9 cellular contexts compared by ENCODE assay signal in the genomic region with DNA sequence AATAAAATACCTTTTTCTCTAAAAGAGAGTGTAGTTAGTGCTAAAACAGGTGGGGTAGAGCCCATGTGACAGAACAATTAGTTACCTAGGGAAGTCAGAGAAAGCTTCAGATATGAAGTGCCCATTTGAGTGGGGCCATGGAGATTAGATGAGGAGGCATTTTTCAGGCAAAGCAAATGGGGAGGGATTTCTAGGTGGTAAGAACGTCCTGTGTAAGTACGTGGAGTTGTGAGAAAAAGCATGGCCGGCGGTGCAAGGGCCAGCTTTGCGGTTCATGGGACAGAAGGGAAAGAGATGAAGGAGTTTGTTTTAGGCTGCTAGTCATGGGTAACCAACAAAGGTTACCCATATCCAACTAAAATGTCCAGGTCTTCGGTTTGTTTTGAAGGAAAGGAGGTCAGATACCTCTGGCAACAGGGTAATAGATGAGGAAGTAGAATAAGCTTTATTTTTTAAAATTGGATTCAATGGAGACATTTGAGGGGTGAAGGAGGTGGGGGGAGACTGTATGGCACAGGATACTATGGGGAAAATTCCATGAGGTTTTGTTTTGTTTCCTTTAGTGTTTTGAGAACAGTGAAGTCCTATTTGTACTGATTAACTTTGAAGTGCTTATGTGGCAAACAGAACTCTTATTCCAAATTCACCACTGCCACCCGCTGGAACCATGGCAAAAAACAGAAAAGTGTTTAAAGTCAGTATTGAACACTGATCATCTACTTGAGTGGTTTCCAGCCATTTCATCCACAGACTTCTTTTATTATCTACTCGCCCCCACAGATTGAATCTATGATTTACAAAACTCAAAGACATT. TPM values are rescaled to one million over a fixed set of nuclear protein-coding genes. Genes with fewer than 3 reads are reported as not detected.
A peak's percentile ranks its signal among the peaks of the same experiment; 100 is the strongest.
DNase-seq lines count a peak whose midpoint lies in the region; ATAC-seq, FAIRE-seq and TF ChIP-seq lines count a peak whose summit lies in the region.
"Had no signal": no experiment of that assay in that cellular context is flagged by ENCODE, and none has a peak within 500 bp of the region (broad histone marks: within the 10 kb centered on the region; RNA-seq: fewer than 3 reads in every experiment).

No MANE protein-coding gene starts in this region.

- TF ChIP-seq CTCF in endothelial cell of umbilical vein (IDR thresholded peaks at IDR 0.05; ENCODE audit: extremely low read depth in 1 of 2, insufficient read depth in 1 of 2, low read depth in 1 of 2, low read length in 2 of 2) (peak; percentile 30 to 31), smooth muscle cell (IDR thresholded peaks at IDR 0.05; ENCODE audit: borderline replicate concordance, insufficient read depth, poor library complexity, severe bottlenecking) (peak; percentile 9), esophagus squamous epithelium (IDR thresholded peaks at IDR 0.05) (peak in 2 of 6 experiments; percentile 13 to 33)

- H4K20me1 ChIP-seq in endothelial cell of umbilical vein (replicated peaks; ENCODE audit: control insufficient read depth, extremely low read depth, insufficient read depth, low read length): no peaks in the 10 kb centered on the region
- no peaks in the 10 kb centered on the region for H4K20me1 ChIP-seq in smooth muscle cell (ENCODE audit: low read depth)

- 72% methylated on average over 8 of the region's 8 CpGs for WGBS in smooth muscle cell (ENCODE audit: low lambda C conversion rate)
- WGBS in esophagus squamous epithelium, 2 donors: 50 to 61% methylated on average over 8 of the region's 8 CpGs

- no peaks in the 10 kb centered on the region for H3K9me1 ChIP-seq in endothelial cell of umbilical vein (replicated peaks; ENCODE audit: control insufficient read depth, extremely low read depth, insufficient read depth, low read length)

- H3K36me3 ChIP-seq in endothelial cell of umbilical vein (ENCODE audit: control insufficient read depth in 2 of 2, extremely low read depth in 1 of 2, insufficient read depth in 2 of 2, low read length in 2 of 2): no peaks in the 10 kb centered on the region
- no peaks in the 10 kb centered on the region for H3K36me3 ChIP-seq in smooth muscle cell (ENCODE audit: low read depth)
- no peaks in the 10 kb centered on the region for H3K36me3 ChIP-seq in esophagus squamous epithelium

- H3K79me2 ChIP-seq in endothelial cell of umbilical vein (ENCODE audit: control insufficient read depth, insufficient read depth, low read length): no peaks in the 10 kb centered on the region
- H3K79me2 ChIP-seq in smooth muscle cell (ENCODE audit: low read depth): no peaks in the 10 kb centered on the region

- H3K4me2 ChIP-seq in endothelial cell of umbilical vein (ENCODE audit: insufficient read depth, low read length) (no peak overlapping the region), smooth muscle cell (no peak overlapping the region)

- peak; percentile 33 to 38 for DNase-seq in SHP77 (lab: John Stamatoyannopoulos, UW)
- DNase-seq in SHP77 treated with DMSO at 0.1 percent for 48 hours (lab: John Stamatoyannopoulos, UW): no peak
- peak; percentile 56 for DNase-seq in NCI-H2196 (lab: John Stamatoyannopoulos, UW; ENCODE audit: unreplicated experiment)
- peak; percentile 80 for DNase-seq in endothelial cell of umbilical vein (ENCODE audit: low read depth, low spot score)
- DNase-seq in smooth muscle cell (lab: John Stamatoyannopoulos, UW; ENCODE audit: unreplicated experiment): no peak
- DNase-seq in esophagus squamous epithelium (lab: John Stamatoyannopoulos, UW): no peak
- DNase-seq in globus pallidus (ENCODE audit: low spot score): no peak
- DNase-seq: effector CD4-positive, alpha-beta T cell had no signal

- no peak for TF ChIP-seq POLR2A in endothelial cell of umbilical vein (IDR thresholded peaks at IDR 0.05; ENCODE audit: low read depth, low read length)
- no peak for TF ChIP-seq POLR2A in esophagus squamous epithelium (IDR thresholded peaks at IDR 0.05)

- H3K4me3 ChIP-seq in endothelial cell of umbilical vein (replicated peaks in 1 of 3; ENCODE audit: insufficient read depth in 1 of 3, low read depth in 1 of 3, low read length in 3 of 3) (no peak overlapping the region), smooth muscle cell (no peak overlapping the region), esophagus squamous epithelium (no peak overlapping the region)

- CTCF ChIA-PET in endothelial cell of umbilical vein (lab: Charles Lee): interaction anchor here (0.7 to 5.0 kb wide), 9 partner anchors 11 to 274 kb away, joined by 3 to 33 read pairs (median 5); no protein-coding TSS in a partner anchor

- peak overlapping the region; percentile 17 for H2AFZ ChIP-seq in endothelial cell of umbilical vein (ENCODE audit: low read depth, low read length)
- H2AFZ ChIP-seq in smooth muscle cell (ENCODE audit: low read depth): no peak overlapping the region

- H3K27me3 ChIP-seq in endothelial cell of umbilical vein (ENCODE audit: control insufficient read depth in 2 of 2, insufficient read depth in 2 of 2, low read length in 2 of 2): peaks cover 0 to 12% of the 10 kb centered on the region in 2 experiments
- H3K27me3 ChIP-seq in smooth muscle cell (ENCODE audit: low read depth): no peaks in the 10 kb centered on the region
- peaks cover 0 to 37% (median 0%) of the 10 kb centered on the region in 4 donors for H3K27me3 ChIP-seq in esophagus squamous epithelium

- no peaks in the 10 kb centered on the region for H3K4me1 ChIP-seq in endothelial cell of umbilical vein (ENCODE audit: control insufficient read depth, extremely low read depth, insufficient read depth, low read length)
- H3K4me1 ChIP-seq in smooth muscle cell (ENCODE audit: low read depth): no peaks in the 10 kb centered on the region
- H3K4me1 ChIP-seq in esophagus squamous epithelium: no peaks in the 10 kb centered on the region

- H3K9me3 ChIP-seq in endothelial cell of umbilical vein (replicated peaks; ENCODE audit: control insufficient read depth, insufficient read depth, low read length): no peaks in the 10 kb centered on the region
- H3K9me3 ChIP-seq in smooth muscle cell (replicated peaks; ENCODE audit: low read depth): no peaks in the 10 kb centered on the region
- H3K9me3 ChIP-seq in esophagus squamous epithelium: no peaks in the 10 kb centered on the region

- ATAC-seq in HG03439 (IDR thresholded peaks at IDR 0.05; ENCODE audit: unreplicated experiment): no peak

- dilution Hi-C loops in endothelial cell of umbilical vein (cut with MboI; ENCODE audit: extremely low pct_ligation_motif_present, low sequenced_read_pairs): loop anchor here (5.0 kb wide), 1 partner anchor 36 kb away; no protein-coding TSS in a partner anchor

- H3F3A ChIP-seq in smooth muscle cell (ENCODE audit: low read depth): no peaks in the 10 kb centered on the region

- no peak overlapping the region for H3K9ac ChIP-seq in endothelial cell of umbilical vein (replicated peaks; ENCODE audit: extremely low read depth, insufficient read depth, low read length)
- H3K9ac ChIP-seq in smooth muscle cell (ENCODE audit: low read depth): no peak overlapping the region

- H3K27ac ChIP-seq in endothelial cell of umbilical vein (ENCODE audit: insufficient read depth, low read depth, low read length) (no peak overlapping the region), smooth muscle cell (ENCODE audit: low read depth) (no peak overlapping the region), esophagus squamous epithelium (no peak overlapping the region)

- intact Hi-C loops in endothelial cell of umbilical vein (cut with micrococcal nuclease) (loop anchor here (1.0 kb wide), 1 partner anchor 28 kb away; no protein-coding TSS in a partner anchor), esophagus squamous epithelium (cut with DNase I) (no loop called here)

- FAIRE-seq in endothelial cell of umbilical vein (lab: Jason Lieb, UNC): peak; percentile 89

- POLR2A ChIA-PET in endothelial cell of umbilical vein (lab: Charles Lee): interaction anchor here (0.8 kb wide), 1 partner anchor 39 kb away, joined by 3 read pairs; no protein-coding TSS in a partner anchor

- no TSS peak for BruUV-seq in endothelial cell of umbilical vein (replicated peaks; lab: Mats Ljungman, UMichigan)

TF ChIP-seq in endothelial cell of umbilical vein, 7 proteins besides CTCF, POLR2A, EP300 and RAD21:
- TF ChIP-seq FOS (IDR thresholded peaks at IDR 0.05; ENCODE audit: borderline replicate concordance, insufficient read depth, low read length) (no peak), JUN (IDR thresholded peaks at IDR 0.05; ENCODE audit: borderline replicate concordance, insufficient read depth, insufficient read length, low read depth) (no peak), GATA2 (IDR thresholded peaks at IDR 0.05; ENCODE audit: insufficient read depth, insufficient read length, low read depth, low read length) (no peak), EZH2 (IDR thresholded peaks at IDR 0.05; ENCODE audit: borderline replicate concordance, low read depth, low read length, severe bottlenecking) (no peak)
- TF ChIP-seq, protein P1, sequence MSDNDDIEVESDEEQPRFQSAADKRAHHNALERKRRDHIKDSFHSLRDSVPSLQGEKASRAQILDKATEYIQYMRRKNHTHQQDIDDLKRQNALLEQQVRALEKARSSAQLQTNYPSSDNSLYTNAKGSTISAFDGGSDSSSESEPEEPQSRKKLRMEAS (IDR thresholded peaks at IDR 0.05; ENCODE audit: insufficient read depth, insufficient read length): no peak
TF ChIP-seq in endothelial cell of umbilical vein: peak in this region for 0.

RNA-seq across cellular contexts. Expression of a gene that starts 10.0 kb away (rescaled TPM):
- total RNA-seq in endothelial cell of umbilical vein: 36.6 and 40.7 TPM in 2 replicates
- polyA plus RNA-seq in endothelial cell of umbilical vein: 12.9 and 17.1 TPM in 2 replicates
- polyA plus RNA-seq in endothelial cell of umbilical vein (2011; cell fraction: cytosol; rRNA removed): 21.6 and 30.7 TPM in 2 replicates
- polyA plus RNA-seq in endothelial cell of umbilical vein (2011; cell fraction: nucleus; rRNA removed): 10.3 and 12.1 TPM in 2 replicates
- polyA plus RNA-seq in endothelial cell of umbilical vein (2012): 80.3 and 87.5 TPM in 2 replicates
- polyA minus RNA-seq in endothelial cell of umbilical vein: 10.9 and 12.0 TPM in 2 replicates
- polyA minus RNA-seq in endothelial cell of umbilical vein (2011; cell fraction: cytosol; rRNA and poly(A)+ RNA removed): 34.0 TPM
- polyA minus RNA-seq in endothelial cell of umbilical vein (2011; cell fraction: nucleus; rRNA and poly(A)+ RNA removed): 10.6 and 18.4 TPM in 2 replicates
- 16.7 and 28.9 TPM in 2 replicates for total RNA-seq in smooth muscle cell
- 56.1 and 57.4 TPM in 2 replicates for polyA plus RNA-seq in smooth muscle cell
- total RNA-seq in esophagus squamous epithelium: 10 to 100 TPM in 2 of 4 donors, 1 to 10 TPM in 2; 2.7 to 16.3 (median 9.2) TPM

RNA-seq across cellular contexts. Expression of a gene that starts 58.2 kb away (rescaled TPM):
- total RNA-seq in endothelial cell of umbilical vein (105 and 120 TPM in 2 replicates), smooth muscle cell (0.49 and 0.94 TPM in 2 replicates), esophagus squamous epithelium (10 to 100 TPM in 2 of 4 donors, 1 to 10 TPM in 2; 5.0 to 22.5 (median 12.4) TPM)
- polyA plus RNA-seq in endothelial cell of umbilical vein (317 and 352 TPM in 2 replicates), smooth muscle cell (1.8 TPM in 1 of 2 replicates, not detected in the other)
- polyA plus RNA-seq in endothelial cell of umbilical vein (2011; cell fraction: cytosol; rRNA removed): 209 and 219 TPM in 2 replicates
- polyA plus RNA-seq in endothelial cell of umbilical vein (2011; cell fraction: nucleus; rRNA removed): 152 and 199 TPM in 2 replicates
- 251 and 280 TPM in 2 replicates for polyA plus RNA-seq in endothelial cell of umbilical vein (2012)
- polyA minus RNA-seq in endothelial cell of umbilical vein: 890 and 1,000 TPM in 2 replicates
- 6.9 TPM for polyA minus RNA-seq in endothelial cell of umbilical vein (2011; cell fraction: cytosol; rRNA and poly(A)+ RNA removed)
- polyA minus RNA-seq in endothelial cell of umbilical vein (2011; cell fraction: nucleus; rRNA and poly(A)+ RNA removed): 255 and 325 TPM in 2 replicates

Comparison
In these comparisons a context has a peak if more than half of its experiments do, and no peak if none do; other contexts are left out.
1. DNase-seq: peak in SHP77 (2 of 2), NCI-H2196 (single experiment) and endothelial cell of umbilical vein (single experiment); none in SHP77 treated with DMSO at 0.1 percent for 48 hours (single experiment), smooth muscle cell (single experiment), esophagus squamous epithelium (single experiment) and globus pallidus (single experiment).